Comparison of ENCODE assay signal across 15 cellular contexts in genomic region chr7:107251963-107252362, GRCh38.
DNase-seq lines count a peak whose midpoint lies in the region; ATAC-seq, FAIRE-seq and TF ChIP-seq lines count a peak whose summit lies in the region.
"Had no signal": no experiment of that assay in that cellular context is flagged by ENCODE, and none has a peak within 500 bp of the region (broad histone marks: within the 10 kb centered on the region; RNA-seq: fewer than 3 reads in every experiment).

No MANE protein-coding gene starts in this region.

- CTCF ChIA-PET in K562 (lab: Yijun Ruan, JAX; ENCODE audit: low intra/inter-chr PET ratio), result no interaction called here

- H3K27ac ChIP-seq in left ventricle myocardium inferior (replicated peaks) (peak overlapping the region; percentile 0), K562 (ENCODE audit: extremely low read depth, low read depth, low read length) (no peak overlapping the region), vagina (peak overlapping the region; percentile 10)
- H3K27ac ChIP-seq: BLaER1 treated with 17β-estradiol and CSF1 and Interleukin-3, amounts not matched to agents 10 nM and 100 nM had no signal

- TF ChIP-seq POLR2A in K562 (conservative IDR thresholded peaks at IDR 0.05) (no peak), vagina (IDR thresholded peaks at IDR 0.05) (no peak)

- no peak for ATAC-seq in left cardiac atrium
- no peak for ATAC-seq in K562
- no peak for ATAC-seq in HG02798 (IDR thresholded peaks at IDR 0.05; ENCODE audit: poor library complexity, unreplicated experiment)
- no peak for ATAC-seq in HG03097 (IDR thresholded peaks at IDR 0.05; ENCODE audit: low FRiP score, unreplicated experiment)
- ATAC-seq: GM12878, GM23338 had no signal

- H4K20me1 ChIP-seq in K562 (replicated peaks; ENCODE audit: control insufficient read depth, insufficient read depth, low read length), result no peaks in the 10 kb centered on the region
- H4K20me1 ChIP-seq: BLaER1 treated with 17β-estradiol and CSF1 and Interleukin-3, amounts not matched to agents 10 nM and 100 nM had no signal

- no peak overlapping the region for H3K4me2 ChIP-seq in K562 (ENCODE audit: insufficient read depth, low read length)
- H3K4me2 ChIP-seq: BLaER1 treated with 17β-estradiol and CSF1 and Interleukin-3, amounts not matched to agents 10 nM and 100 nM; GM23338 had no signal

- H3K27me3 Mint-ChIP-seq in IgD-negative memory B cell, result no peaks in the 10 kb centered on the region
- H3K27me3 Mint-ChIP-seq: CD4-positive, CD25-positive, alpha-beta regulatory T cell had no signal

- H3K9ac ChIP-seq in K562 (ENCODE audit: insufficient read depth in 1 of 2, low read depth in 2 of 2, low read length in 2 of 2), result no peak overlapping the region
- H3K9ac ChIP-seq: BLaER1 treated with 17β-estradiol and CSF1 and Interleukin-3, amounts not matched to agents 10 nM and 100 nM had no signal

- H3K79me2 ChIP-seq in K562 (ENCODE audit: control insufficient read depth, insufficient read depth, low read length), result no peaks in the 10 kb centered on the region

- H2AFZ ChIP-seq in K562 (ENCODE audit: low read depth, low read length), result no peak overlapping the region
- H2AFZ ChIP-seq: GM23338 had no signal

- H3K9me3 Mint-ChIP-seq in IgD-negative memory B cell, result no peaks in the 10 kb centered on the region

- FAIRE-seq in K562 (lab: Jason Lieb, UNC), result peak; percentile 54
- FAIRE-seq: GM12878 had no signal

- no peaks in the 10 kb centered on the region for H3K9me1 ChIP-seq in K562 (ENCODE audit: control insufficient read depth, insufficient read depth, low read length)

- no peaks in the 10 kb centered on the region for H3K9me3 ChIP-seq in left ventricle myocardium inferior (replicated peaks)
- H3K9me3 ChIP-seq in K562 (replicated peaks; ENCODE audit: control insufficient read depth, insufficient read depth, low read depth, low read length), result no peaks in the 10 kb centered on the region
- H3K9me3 ChIP-seq in vagina, result no peaks in the 10 kb centered on the region

- H3K4me1 ChIP-seq in left ventricle myocardium inferior (peaks cover 22% of the 10 kb centered on the region), K562 (replicated peaks in 1 of 2; ENCODE audit: control insufficient read depth in 2 of 2, insufficient read depth in 2 of 2, low read length in 2 of 2) (no peaks in the 10 kb centered on the region), vagina (no peaks in the 10 kb centered on the region)
- H3K4me1 ChIP-seq: BLaER1 treated with 17β-estradiol and CSF1 and Interleukin-3, amounts not matched to agents 10 nM and 100 nM had no signal

- 91% methylated on average over 3 of the region's 3 CpGs for WGBS in K562 (ENCODE audit: insufficient coverage, low coverage, missing lambda C conversion rate)

- TF ChIP-seq EP300 in K562 (IDR thresholded peaks at IDR 0.05; ENCODE audit: low read length), result no peak

- no peak for TF ChIP-seq RAD21 in K562 (CRISPR knock-in tag; conservative IDR thresholded peaks at IDR 0.05 in 1 of 2, IDR thresholded peaks at IDR 0.05 in 1 of 2)

- H3K27me3 ChIP-seq in left ventricle myocardium inferior (ENCODE audit: low read depth) (no peaks in the 10 kb centered on the region), K562 (ENCODE audit: control insufficient read depth in 2 of 2, insufficient read depth in 2 of 2, low read length in 2 of 2) (no peaks in the 10 kb centered on the region), vagina (no peaks in the 10 kb centered on the region)
- H3K27me3 ChIP-seq: BLaER1 treated with 17β-estradiol and CSF1 and Interleukin-3, amounts not matched to agents 10 nM and 100 nM had no signal

- H3K27ac Mint-ChIP-seq in IgD-negative memory B cell, result peak overlapping the region in 2 of 3 donors; percentile 83 to 86
- H3K27ac Mint-ChIP-seq: GM23338 had no signal

- peaks cover 13% of the 10 kb centered on the region for H3K36me3 Mint-ChIP-seq in IgD-negative memory B cell

- POLR2A ChIA-PET in K562 (lab: Yijun Ruan, JAX), result no interaction called here

- intact Hi-C loops in left ventricle myocardium inferior (cut with micrococcal nuclease) (no loop called here), left cardiac atrium (cut with DNase I) (no loop called here), K562 (cut with micrococcal nuclease) (no loop called here), vagina (cut with DNase I) (no loop called here)

- no TSS peak for BruUV-seq in K562 (replicated peaks; lab: Mats Ljungman, UMichigan)

- H3K4me1 Mint-ChIP-seq in IgD-negative memory B cell, result peaks cover 0 to 4% (median 0%) of the 10 kb centered on the region in 3 donors

- TF ChIP-seq CTCF in left ventricle myocardium inferior (IDR thresholded peaks at IDR 0.05; ENCODE audit: borderline replicate concordance), result no peak
- no peak for TF ChIP-seq CTCF in K562 (IDR thresholded peaks at IDR 0.05 in 2 of 3, conservative IDR thresholded peaks at IDR 0.05 in 1 of 3; ENCODE audit: insufficient read depth in 2 of 3, low read depth in 1 of 3, low read length in 3 of 3)
- TF ChIP-seq CTCF in vagina (IDR thresholded peaks at IDR 0.05), result no peak

- DNase-seq in left ventricle myocardium inferior (no peak), left cardiac atrium (no peak), K562 (ENCODE audit: extremely low read depth in 1 of 4, low spot score in 3 of 4) (no peak), vagina (ENCODE audit: extremely low spot score in 2 of 2) (no peak)
- DNase-seq: ACHN; Calu3; CD4-positive, CD25-positive, alpha-beta regulatory T cell; DMS 273 treated with DMSO at 0.1 percent for 48 hours; H7 had no signal

- H3K36me3 ChIP-seq in left ventricle myocardium inferior (peaks cover 16% of the 10 kb centered on the region), K562 (ENCODE audit: control insufficient read depth, insufficient read depth, low read length) (peaks cover 6% of the 10 kb centered on the region; the same call in 1 of the 3 replicates), vagina (peaks cover 0 to 1% of the 10 kb centered on the region in 2 donors)

- H3K4me3 ChIP-seq in left ventricle myocardium inferior (no peak overlapping the region), K562 (no peak overlapping the region), vagina (no peak overlapping the region)
- H3K4me3 ChIP-seq: BLaER1 treated with 17β-estradiol and CSF1 and Interleukin-3, amounts not matched to agents 10 nM and 100 nM; GM12878; GM23338 had no signal

- in situ Hi-C loops in K562 (cut with MboI), result no loop called here

- H3K4me3 Mint-ChIP-seq in IgD-negative memory B cell, result no peak overlapping the region
- H3K4me3 Mint-ChIP-seq: CD4-positive, CD25-positive, alpha-beta regulatory T cell; GM23338 had no signal

TF ChIP-seq in K562, 482 proteins besides CTCF, POLR2A, EP300 and RAD21 (continues in another document):
- TF ChIP-seq HEY1 (CRISPR knock-in tag; IDR thresholded peaks at IDR 0.05; ENCODE audit: borderline replicate concordance) (no peak), LARP7 (IDR thresholded peaks at IDR 0.05) (no peak), REST (CRISPR knock-in tag; IDR thresholded peaks at IDR 0.05; ENCODE audit: low read depth) (no peak), CHAMP1 (IDR thresholded peaks at IDR 0.05) (no peak)
